In genomic region chr19:39372047-39372802, GRCh38 we compare ENCODE assay signal across 9 cellular contexts. TPM values are rescaled to one million over a fixed set of nuclear protein-coding genes. Genes with fewer than 3 reads are reported as not detected.
A peak's percentile ranks its signal among the peaks of the same experiment; 100 is the strongest.
DNase-seq lines count a peak whose midpoint lies in the region; ATAC-seq and TF ChIP-seq lines count a peak whose summit lies in the region.
"Had no signal": no experiment of that assay in that cellular context is flagged by ENCODE, and none has a peak within 500 bp of the region (broad histone marks: within the 10 kb centered on the region; RNA-seq: fewer than 3 reads in every experiment).

No MANE protein-coding gene starts in this region.

- H3K9me3 ChIP-seq in esophagus (ENCODE audit: control insufficient read depth in 2 of 2, insufficient read depth in 1 of 2, low read depth in 1 of 2, low read length in 1 of 2) (no peaks in the 10 kb centered on the region), vagina (no peaks in the 10 kb centered on the region), Caco-2 (no peaks in the 10 kb centered on the region)

- POLR2A ChIA-PET in Caco-2 (lab: Charles Lee): no interaction called here

- H3K4me1 ChIP-seq in esophagus (ENCODE audit: control insufficient read depth in 2 of 2, insufficient read depth in 2 of 2, low read length in 1 of 2) (peaks cover 0 to 6% of the 10 kb centered on the region in 2 donors), vagina (peaks cover 37% of the 10 kb centered on the region), Caco-2 (no peaks in the 10 kb centered on the region)

- H3K27me3 ChIP-seq in esophagus (ENCODE audit: control insufficient read depth in 1 of 2, insufficient read depth in 2 of 2, low read length in 2 of 2) (no peaks in the 10 kb centered on the region), vagina (no peaks in the 10 kb centered on the region), Caco-2 (replicated peaks; ENCODE audit: control insufficient read depth, insufficient read depth, low read length) (no peaks in the 10 kb centered on the region)

- H3K36me3 Mint-ChIP-seq in activated naive CD4-positive, alpha-beta T cell treated with anti-CD3 and anti-CD28 coated beads, Interleukin-2, amount 50 U/mL, for 72 hours: no peaks in the 10 kb centered on the region
- peaks cover 28% of the 10 kb centered on the region for H3K36me3 Mint-ChIP-seq in activated naive CD4-positive, alpha-beta T cell treated with anti-CD3 and anti-CD28 coated beads, Interleukin-2, amount 10 ng/mL, durations not matched to agents 7 days and 5 days
- H3K36me3 Mint-ChIP-seq in Caco-2 (ENCODE audit: insufficient read depth, unreplicated experiment): peaks cover 50% of the 10 kb centered on the region

- intact Hi-C loops in vagina (cut with DNase I) (no loop called here), Caco-2 (cut with micrococcal nuclease; ENCODE audit: unreplicated experiment) (no loop called here)

- DNase-seq in activated naive CD4-positive, alpha-beta T cell treated with anti-CD3 and anti-CD28 coated beads, Interleukin-2, amount 50 U/mL, for 72 hours (ENCODE audit: low spot score in 2 of 2): no peak
- DNase-seq in activated naive CD4-positive, alpha-beta T cell treated with anti-CD3 and anti-CD28 coated beads, Interleukin-2, amount 10 ng/mL, durations not matched to agents 7 days and 5 days: no peak
- peak; percentile 95 for DNase-seq in myocyte (ENCODE audit: low read depth)
- no peak for DNase-seq in vagina (ENCODE audit: extremely low spot score in 2 of 2)
- DNase-seq in Caco-2: no peak
- DNase-seq in stimulated activated naive CD4-positive, alpha-beta T cell (lab: John Stamatoyannopoulos, UW): no peak
- DNase-seq: NCI-H2171 had no signal

- H3K9me3 Mint-ChIP-seq in activated naive CD4-positive, alpha-beta T cell treated with anti-CD3 and anti-CD28 coated beads, Interleukin-2, amount 50 U/mL, for 72 hours: no peaks in the 10 kb centered on the region
- no peaks in the 10 kb centered on the region for H3K9me3 Mint-ChIP-seq in activated naive CD4-positive, alpha-beta T cell treated with anti-CD3 and anti-CD28 coated beads, Interleukin-2, amount 10 ng/mL, durations not matched to agents 7 days and 5 days
- H3K9me3 Mint-ChIP-seq in Caco-2 (ENCODE audit: unreplicated experiment): no peaks in the 10 kb centered on the region

- CTCF ChIA-PET in activated naive CD4-positive, alpha-beta T cell treated with anti-CD3 and anti-CD28 coated beads, Interleukin-2, amount 10 ng/mL, durations not matched to agents 7 days and 5 days (lab: Charles Lee): no interaction called here
- CTCF ChIA-PET in Caco-2 (lab: Charles Lee): no interaction called here

- no peak overlapping the region for H3K4me3 Mint-ChIP-seq in activated naive CD4-positive, alpha-beta T cell treated with anti-CD3 and anti-CD28 coated beads, Interleukin-2, amount 10 ng/mL, durations not matched to agents 7 days and 5 days
- H3K4me3 Mint-ChIP-seq in Caco-2 (ENCODE audit: unreplicated experiment): no peak overlapping the region

- 49 to 56% methylated on average over 8 of the region's 8 CpGs for WGBS in esophagus, 2 donors

- no peak for TF ChIP-seq POLR2A in vagina (IDR thresholded peaks at IDR 0.05)

- no peak for ATAC-seq in activated naive CD4-positive, alpha-beta T cell treated with anti-CD3 and anti-CD28 coated beads, Interleukin-2, amount 50 U/mL, for 72 hours
- ATAC-seq in HG03354 (IDR thresholded peaks at IDR 0.05; ENCODE audit: poor library complexity, severe bottlenecking, unreplicated experiment): no peak

- TF ChIP-seq CTCF in vagina (IDR thresholded peaks at IDR 0.05) (no peak), Caco-2 (IDR thresholded peaks at IDR 0.05; ENCODE audit: insufficient read depth in 1 of 2, low read depth in 1 of 2, low read length in 1 of 2, severe bottlenecking in 1 of 2, unreplicated experiment in 1 of 2) (no peak)

- H3K27me3 Mint-ChIP-seq in activated naive CD4-positive, alpha-beta T cell treated with anti-CD3 and anti-CD28 coated beads, Interleukin-2, amount 10 ng/mL, durations not matched to agents 7 days and 5 days: no peaks in the 10 kb centered on the region
- no peaks in the 10 kb centered on the region for H3K27me3 Mint-ChIP-seq in Caco-2 (ENCODE audit: insufficient read depth, unreplicated experiment)

- H3K4me1 Mint-ChIP-seq in activated naive CD4-positive, alpha-beta T cell treated with anti-CD3 and anti-CD28 coated beads, Interleukin-2, amount 10 ng/mL, durations not matched to agents 7 days and 5 days: no peaks in the 10 kb centered on the region
- H3K4me1 Mint-ChIP-seq in Caco-2 (ENCODE audit: low read depth, unreplicated experiment): no peaks in the 10 kb centered on the region

- no peak overlapping the region for H3K4me3 ChIP-seq in esophagus (ENCODE audit: low read depth in 1 of 2, low read length in 2 of 2)
- H3K4me3 ChIP-seq in vagina: peak overlapping the region; percentile 2 to 28
- H3K4me3 ChIP-seq in Caco-2 (ENCODE audit: low read depth, low read length): no peak overlapping the region

- H3K27ac ChIP-seq in esophagus (ENCODE audit: low read depth in 2 of 2, low read length in 1 of 2): peak overlapping the region; percentile 87 to 93
- peak overlapping the region; percentile 94 for H3K27ac ChIP-seq in vagina

- peaks cover 14 to 40% of the 10 kb centered on the region in 2 donors for H3K36me3 ChIP-seq in esophagus (ENCODE audit: control insufficient read depth in 2 of 2, insufficient read depth in 2 of 2, low read length in 1 of 2)
- H3K36me3 ChIP-seq in vagina: peaks cover under 1 to 51% of the 10 kb centered on the region in 2 donors
- H3K36me3 ChIP-seq in Caco-2 (ENCODE audit: control insufficient read depth, insufficient read depth, low read length): peaks cover 18% of the 10 kb centered on the region

- no TSS peak for BruUV-seq in Caco-2 (replicated peaks; lab: Mats Ljungman, UMichigan)

- H3K27ac Mint-ChIP-seq in activated naive CD4-positive, alpha-beta T cell treated with anti-CD3 and anti-CD28 coated beads, Interleukin-2, amount 50 U/mL, for 72 hours: peak overlapping the region; percentile 28 to 91
- no peak overlapping the region for H3K27ac Mint-ChIP-seq in activated naive CD4-positive, alpha-beta T cell treated with anti-CD3 and anti-CD28 coated beads, Interleukin-2, amount 10 ng/mL, durations not matched to agents 7 days and 5 days
- H3K27ac Mint-ChIP-seq in Caco-2 (ENCODE audit: unreplicated experiment): no peak overlapping the region

RNA-seq across cellular contexts. Expression of gene PAF1, which starts 18.7 kb away (rescaled TPM):
- 10 to 100 TPM; 42.2 to 58.2 TPM for total RNA-seq in activated naive CD4-positive, alpha-beta T cell treated with anti-CD3 and anti-CD28 coated beads, Interleukin-2, amount 50 U/mL, for 72 hours
- polyA plus RNA-seq in esophagus: 10 to 100 TPM; 41.8 to 43.0 TPM
- 37.0 and 39.1 TPM in 2 replicates for total RNA-seq in myocyte
- 57.4 TPM for polyA plus RNA-seq in myocyte (2012)
- total RNA-seq in vagina: 70.2 TPM
- 57.9 and 59.0 TPM in 2 replicates for total RNA-seq in Caco-2 (2022)

RNA-seq across cellular contexts. Expression of gene MED29, which starts 19.0 kb away (rescaled TPM):
- total RNA-seq in activated naive CD4-positive, alpha-beta T cell treated with anti-CD3 and anti-CD28 coated beads, Interleukin-2, amount 50 U/mL, for 72 hours: 10 to 100 TPM; 22.2 to 23.6 TPM
- 10 to 100 TPM; 15.6 to 22.7 TPM for polyA plus RNA-seq in esophagus
- total RNA-seq in myocyte (28.1 and 29.3 TPM in 2 replicates), vagina (37.8 TPM), Caco-2 (2022) (50.3 and 50.8 TPM in 2 replicates)
- polyA plus RNA-seq in myocyte (2012): 24.7 TPM

RNA-seq across cellular contexts. Expression of gene SAMD4B, which starts 30.0 kb away (rescaled TPM):
- 10 to 100 TPM; 42.1 to 56.1 TPM for total RNA-seq in activated naive CD4-positive, alpha-beta T cell treated with anti-CD3 and anti-CD28 coated beads, Interleukin-2, amount 50 U/mL, for 72 hours
- 100 to 1,000 TPM in 1 of 2 donors, 10 to 100 TPM in 1; 78.7 to 140 TPM for polyA plus RNA-seq in esophagus
- total RNA-seq in myocyte (110 and 138 TPM in 2 replicates), vagina (128 TPM), Caco-2 (2022) (132 and 147 TPM in 2 replicates)
- polyA plus RNA-seq in myocyte (2012): 151 TPM

RNA-seq across cellular contexts. Expression of gene ZFP36, which starts 34.4 kb away (rescaled TPM):
- 100 to 1,000 TPM in 1 of 2 donors, 10 to 100 TPM in 1; 59.7 to 183 TPM for total RNA-seq in activated naive CD4-positive, alpha-beta T cell treated with anti-CD3 and anti-CD28 coated beads, Interleukin-2, amount 50 U/mL, for 72 hours
- 100 to 1,000 TPM; 249 to 382 TPM for polyA plus RNA-seq in esophagus
- total RNA-seq in myocyte: 6.8 and 7.3 TPM in 2 replicates
- 13.3 TPM for polyA plus RNA-seq in myocyte (2012)
- 631 TPM for total RNA-seq in vagina
- 25.8 and 29.7 TPM in 2 replicates for total RNA-seq in Caco-2 (2022)

RNA-seq across cellular contexts. Expression of gene GMFG, which starts 36.4 kb away (rescaled TPM):
- 100 to 1,000 TPM; 315 to 372 TPM for total RNA-seq in activated naive CD4-positive, alpha-beta T cell treated with anti-CD3 and anti-CD28 coated beads, Interleukin-2, amount 50 U/mL, for 72 hours
- 10 to 100 TPM; 11.5 to 13.3 TPM for polyA plus RNA-seq in esophagus
- not detected in 2 replicates for total RNA-seq in myocyte
- 1.3 TPM for polyA plus RNA-seq in myocyte (2012)
- total RNA-seq in vagina: 7.1 TPM
- total RNA-seq in Caco-2 (2022): 0.91 TPM in 1 of 2 replicates, not detected in the other

Comparison
In these comparisons a context has a peak if more than half of its experiments do, and no peak if none do; other contexts are left out.
1. H3K27ac Mint-ChIP-seq: peak in activated naive CD4-positive, alpha-beta T cell treated with anti-CD3 and anti-CD28 coated beads, Interleukin-2, amount 50 U/mL, for 72 hours (2 of 2); none in activated naive CD4-positive, alpha-beta T cell treated with anti-CD3 and anti-CD28 coated beads, Interleukin-2, amount 10 ng/mL, durations not matched to agents 7 days and 5 days (single experiment) and Caco-2 (single experiment).
2. H3K4me3 ChIP-seq: peak in vagina (2 of 2); none in esophagus (0 of 2) and Caco-2 (single experiment).